1 cellular context compared by ENCODE assay signal in the genomic region with DNA sequence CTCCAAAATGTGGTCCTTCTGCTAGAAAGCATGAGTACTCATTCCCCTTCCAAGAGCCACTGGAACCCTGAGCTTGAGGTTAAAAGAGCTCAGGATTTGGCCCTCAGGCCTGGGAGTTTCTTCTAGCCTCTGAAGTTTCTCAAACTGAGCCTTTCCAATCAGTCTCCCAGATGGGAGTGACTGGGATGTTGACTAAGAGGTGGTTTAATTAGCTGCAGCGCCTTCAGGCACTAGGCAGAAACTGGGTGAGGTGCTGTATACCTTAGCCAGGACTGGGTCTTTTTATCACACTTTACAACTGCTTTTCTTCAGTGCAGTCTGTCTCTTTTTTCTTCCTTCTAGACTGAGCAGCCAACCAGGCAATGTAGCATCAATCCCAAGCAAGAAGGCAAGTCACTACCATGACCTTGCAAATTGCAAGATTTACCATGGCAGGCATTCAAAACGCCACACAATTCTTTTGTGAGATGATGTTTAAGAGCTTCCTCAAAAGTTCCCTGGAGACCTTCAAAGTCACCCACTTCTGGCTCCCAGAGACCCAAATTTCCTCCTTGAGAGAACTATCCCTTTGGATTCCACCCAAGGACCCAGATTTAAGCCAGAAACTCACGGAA.
TF ChIP-seq lines count a peak whose summit lies in the region.

No MANE protein-coding gene starts in this region.

TF ChIP-seq in GM23338, 12 proteins besides CTCF, POLR2A, EP300 and RAD21 (continued from another document):
- TF ChIP-seq, protein P1, sequence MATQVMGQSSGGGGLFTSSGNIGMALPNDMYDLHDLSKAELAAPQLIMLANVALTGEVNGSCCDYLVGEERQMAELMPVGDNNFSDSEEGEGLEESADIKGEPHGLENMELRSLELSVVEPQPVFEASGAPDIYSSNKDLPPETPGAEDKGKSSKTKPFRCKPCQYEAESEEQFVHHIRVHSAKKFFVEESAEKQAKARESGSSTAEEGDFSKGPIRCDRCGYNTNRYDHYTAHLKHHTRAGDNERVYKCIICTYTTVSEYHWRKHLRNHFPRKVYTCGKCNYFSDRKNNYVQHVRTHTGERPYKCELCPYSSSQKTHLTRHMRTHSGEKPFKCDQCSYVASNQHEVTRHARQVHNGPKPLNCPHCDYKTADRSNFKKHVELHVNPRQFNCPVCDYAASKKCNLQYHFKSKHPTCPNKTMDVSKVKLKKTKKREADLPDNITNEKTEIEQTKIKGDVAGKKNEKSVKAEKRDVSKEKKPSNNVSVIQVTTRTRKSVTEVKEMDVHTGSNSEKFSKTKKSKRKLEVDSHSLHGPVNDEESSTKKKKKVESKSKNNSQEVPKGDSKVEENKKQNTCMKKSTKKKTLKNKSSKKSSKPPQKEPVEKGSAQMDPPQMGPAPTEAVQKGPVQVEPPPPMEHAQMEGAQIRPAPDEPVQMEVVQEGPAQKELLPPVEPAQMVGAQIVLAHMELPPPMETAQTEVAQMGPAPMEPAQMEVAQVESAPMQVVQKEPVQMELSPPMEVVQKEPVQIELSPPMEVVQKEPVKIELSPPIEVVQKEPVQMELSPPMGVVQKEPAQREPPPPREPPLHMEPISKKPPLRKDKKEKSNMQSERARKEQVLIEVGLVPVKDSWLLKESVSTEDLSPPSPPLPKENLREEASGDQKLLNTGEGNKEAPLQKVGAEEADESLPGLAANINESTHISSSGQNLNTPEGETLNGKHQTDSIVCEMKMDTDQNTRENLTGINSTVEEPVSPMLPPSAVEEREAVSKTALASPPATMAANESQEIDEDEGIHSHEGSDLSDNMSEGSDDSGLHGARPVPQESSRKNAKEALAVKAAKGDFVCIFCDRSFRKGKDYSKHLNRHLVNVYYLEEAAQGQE (IDR thresholded peaks at IDR 0.05; ENCODE audit: unreplicated experiment): no peak
- TF ChIP-seq ZNF331 (CRISPR knock-in tag; IDR thresholded peaks at IDR 0.05; ENCODE audit: low read depth) (no peak), POLR2AphosphoS5 (IDR thresholded peaks at IDR 0.05; ENCODE audit: low read depth) (no peak), EZH2 (IDR thresholded peaks at IDR 0.05; ENCODE audit: low read depth, unreplicated experiment) (no peak), CREB1 (CRISPR knock-in tag; IDR thresholded peaks at IDR 0.05; ENCODE audit: low read depth) (no peak), EZH2phosphoT487 (IDR thresholded peaks at IDR 0.05; ENCODE audit: unreplicated experiment) (no peak), NANOG (IDR thresholded peaks at IDR 0.05; ENCODE audit: borderline replicate concordance) (no peak)
- TF ChIP-seq, protein P2, sequence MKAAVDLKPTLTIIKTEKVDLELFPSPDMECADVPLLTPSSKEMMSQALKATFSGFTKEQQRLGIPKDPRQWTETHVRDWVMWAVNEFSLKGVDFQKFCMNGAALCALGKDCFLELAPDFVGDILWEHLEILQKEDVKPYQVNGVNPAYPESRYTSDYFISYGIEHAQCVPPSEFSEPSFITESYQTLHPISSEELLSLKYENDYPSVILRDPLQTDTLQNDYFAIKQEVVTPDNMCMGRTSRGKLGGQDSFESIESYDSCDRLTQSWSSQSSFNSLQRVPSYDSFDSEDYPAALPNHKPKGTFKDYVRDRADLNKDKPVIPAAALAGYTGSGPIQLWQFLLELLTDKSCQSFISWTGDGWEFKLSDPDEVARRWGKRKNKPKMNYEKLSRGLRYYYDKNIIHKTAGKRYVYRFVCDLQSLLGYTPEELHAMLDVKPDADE (IDR thresholded peaks at IDR 0.05): no peak
